9 cellular contexts compared by ENCODE assay signal in the genomic region with DNA sequence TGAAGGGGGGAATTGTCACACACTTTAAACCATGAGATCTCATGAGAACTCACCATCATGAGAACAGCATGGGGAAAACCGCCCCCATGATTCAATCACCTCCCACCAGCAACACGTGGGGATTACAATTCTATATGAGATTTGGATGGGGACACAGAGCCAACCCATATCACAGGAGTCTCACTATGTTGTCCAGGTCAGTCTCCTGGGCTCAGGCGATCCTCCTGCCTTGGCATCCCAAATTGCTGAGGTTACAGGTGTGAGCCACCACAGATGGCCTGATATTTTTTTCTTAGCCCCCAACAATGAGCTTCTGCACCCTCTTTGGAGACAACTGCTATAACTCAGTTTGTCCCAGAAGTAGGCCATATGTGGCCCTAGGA. TPM values are rescaled to one million over a fixed set of nuclear protein-coding genes. Genes with fewer than 3 reads are reported as not detected.
A peak's percentile ranks its signal among the peaks of the same experiment; 100 is the strongest.
DNase-seq lines count a peak whose midpoint lies in the region; ATAC-seq and TF ChIP-seq lines count a peak whose summit lies in the region.
"Had no signal": no experiment of that assay in that cellular context is flagged by ENCODE, and none has a peak within 500 bp of the region (broad histone marks: within the 10 kb centered on the region; RNA-seq: fewer than 3 reads in every experiment).

No MANE protein-coding gene starts in this region.

- H3K4me1 ChIP-seq in CD4-positive, CD25-positive, alpha-beta regulatory T cell (ENCODE audit: control insufficient read depth, insufficient read depth, low read length, poor library complexity, severe bottlenecking): peaks cover 37% of the 10 kb centered on the region
- peaks cover 11% of the 10 kb centered on the region for H3K4me1 ChIP-seq in body of pancreas
- no peaks in the 10 kb centered on the region for H3K4me1 ChIP-seq in adrenal gland (replicated peaks in 1 of 2)

- no peak for DNase-seq in CD4-positive, CD25-positive, alpha-beta regulatory T cell
- DNase-seq in body of pancreas (no peak), natural killer cell (peak; percentile 17), G401 (ENCODE audit: low spot score) (no peak), adrenal gland (no peak)
- DNase-seq: NCI-H2171 treated with DMSO at 0.1 percent for 48 hours had no signal

- peaks cover 5% of the 10 kb centered on the region for H3K36me3 ChIP-seq in CD4-positive, CD25-positive, alpha-beta regulatory T cell (ENCODE audit: control insufficient read depth, insufficient read depth, low read length)
- H3K36me3 ChIP-seq in body of pancreas (replicated peaks in 1 of 2; ENCODE audit: insufficient read depth in 1 of 2, low read depth in 2 of 2) (no peaks in the 10 kb centered on the region), adrenal gland (replicated peaks in 1 of 2) (no peaks in the 10 kb centered on the region)

- peak overlapping the region; percentile 85 for H3K4me3 ChIP-seq in CD4-positive, CD25-positive, alpha-beta regulatory T cell (ENCODE audit: low read depth, low read length)
- no peak overlapping the region for H3K4me3 ChIP-seq in body of pancreas
- H3K4me3 ChIP-seq in adrenal gland: peak overlapping the region in 1 of 4 donors; percentile 36

- peaks cover 13 to 63% (median 35%) of the 10 kb centered on the region in 4 donors for H3K4me1 Mint-ChIP-seq in CD4-positive, CD25-positive, alpha-beta regulatory T cell
- H3K4me1 Mint-ChIP-seq in IgD-negative memory B cell (peaks cover 28 to 47% (median 32%) of the 10 kb centered on the region in 3 donors), natural killer cell (peaks cover 26 to 31% of the 10 kb centered on the region in 2 donors)

- peak overlapping the region; percentile 85 for H3K27ac ChIP-seq in CD4-positive, CD25-positive, alpha-beta regulatory T cell (ENCODE audit: insufficient read depth, low read length, poor library complexity, severe bottlenecking)
- H3K27ac ChIP-seq in body of pancreas: peak overlapping the region in 3 of 4 donors; percentile 51 to 59 (median 51)
- H3K27ac ChIP-seq in adrenal gland: peak overlapping the region in 2 of 5 donors; percentile 21 to 77

- H3K9me3 Mint-ChIP-seq in CD4-positive, CD25-positive, alpha-beta regulatory T cell: no peaks in the 10 kb centered on the region
- no peaks in the 10 kb centered on the region for H3K9me3 Mint-ChIP-seq in IgD-negative memory B cell
- H3K9me3 Mint-ChIP-seq in natural killer cell: no peaks in the 10 kb centered on the region

- no peak for ATAC-seq in CD4-positive, CD25-positive, alpha-beta regulatory T cell (ENCODE audit: low read depth in 2 of 2)
- ATAC-seq in body of pancreas (no peak), natural killer cell (peak; percentile 7 to 20 (median 15)), HG03025 (IDR thresholded peaks at IDR 0.05; ENCODE audit: low FRiP score, unreplicated experiment) (no peak), HG02642 (IDR thresholded peaks at IDR 0.05; ENCODE audit: poor library complexity, unreplicated experiment) (no peak)

- H3K4me3 Mint-ChIP-seq in CD4-positive, CD25-positive, alpha-beta regulatory T cell: peak overlapping the region; percentile 71 to 88 (median 80)
- H3K4me3 Mint-ChIP-seq in IgD-negative memory B cell (peak overlapping the region; percentile 69 to 95 (median 82)), natural killer cell (peak overlapping the region; percentile 77)

- H3K27me3 Mint-ChIP-seq in CD4-positive, CD25-positive, alpha-beta regulatory T cell: no peaks in the 10 kb centered on the region
- no peaks in the 10 kb centered on the region for H3K27me3 Mint-ChIP-seq in IgD-negative memory B cell
- no peaks in the 10 kb centered on the region for H3K27me3 Mint-ChIP-seq in natural killer cell (ENCODE audit: low read depth in 2 of 2)

- in situ Hi-C loops in G401 (cut with HindIII; ENCODE audit: low sequenced_read_pairs): no loop called here

- H3K9me3 ChIP-seq in CD4-positive, CD25-positive, alpha-beta regulatory T cell (ENCODE audit: control insufficient read depth in 2 of 2, low read length in 2 of 2): no peaks in the 10 kb centered on the region
- H3K9me3 ChIP-seq in body of pancreas: no peaks in the 10 kb centered on the region
- no peaks in the 10 kb centered on the region for H3K9me3 ChIP-seq in adrenal gland (replicated peaks in 1 of 3)

- H3K27me3 ChIP-seq in CD4-positive, CD25-positive, alpha-beta regulatory T cell (ENCODE audit: control insufficient read depth, insufficient read depth, low read length): no peaks in the 10 kb centered on the region
- H3K27me3 ChIP-seq in body of pancreas (no peaks in the 10 kb centered on the region), adrenal gland (no peaks in the 10 kb centered on the region)

- TF ChIP-seq CTCF in body of pancreas (IDR thresholded peaks at IDR 0.05): no peak
- TF ChIP-seq CTCF in natural killer cell (IDR thresholded peaks at IDR 0.05): no peak
- no peak for TF ChIP-seq CTCF in adrenal gland (IDR thresholded peaks at IDR 0.05)

- WGBS in body of pancreas, 2 donors: 92 to 97% methylated on average over 3 of the region's 3 CpGs
- WGBS in adrenal gland, 4 donors: 86 to 100% (median 94%) methylated on average over 1 to 3 of the region's 3 CpGs

- peaks cover 3% of the 10 kb centered on the region for H3K36me3 Mint-ChIP-seq in CD4-positive, CD25-positive, alpha-beta regulatory T cell
- H3K36me3 Mint-ChIP-seq in IgD-negative memory B cell (peaks cover 6% of the 10 kb centered on the region), natural killer cell (no peaks in the 10 kb centered on the region)

- no peak for TF ChIP-seq POLR2A in body of pancreas (IDR thresholded peaks at IDR 0.05)
- no peak for TF ChIP-seq POLR2A in adrenal gland (IDR thresholded peaks at IDR 0.05)

- intact Hi-C loops in body of pancreas (cut with DNase I): no loop called here
- intact Hi-C loops in natural killer cell (cut with micrococcal nuclease): no loop called here
- intact Hi-C loops in adrenal gland (cut with DNase I): no loop called here

- H3K27ac Mint-ChIP-seq in CD4-positive, CD25-positive, alpha-beta regulatory T cell: peak overlapping the region; percentile 95 to 99 (median 96)
- H3K27ac Mint-ChIP-seq in IgD-negative memory B cell (peak overlapping the region; percentile 85 to 98 (median 97)), natural killer cell (peak overlapping the region; percentile 96 to 99)

RNA-seq across cellular contexts. Expression of gene MORC3, which starts 22.5 kb away (rescaled TPM):
- 68.2 TPM for total RNA-seq in CD4-positive, CD25-positive, alpha-beta regulatory T cell
- polyA plus RNA-seq in CD4-positive, CD25-positive, alpha-beta regulatory T cell: 10 to 100 TPM; 31.8 to 55.6 (median 44.6) TPM
- polyA plus RNA-seq in IgD-negative memory B cell: 41.7 TPM
- total RNA-seq in body of pancreas: 10 to 100 TPM; 16.9 to 46.1 TPM
- total RNA-seq in natural killer cell: 10 to 100 TPM; 59.7 to 74.1 (median 64.8) TPM
- total RNA-seq in G401 (2014; rRNA removed; shearing (Covaris generic)): 21.8 and 31.9 TPM in 2 replicates
- 10 to 100 TPM; 17.6 to 32.4 (median 25.7) TPM for total RNA-seq in adrenal gland
- 10 to 100 TPM; 12.5 to 23.7 (median 19.6) TPM for polyA plus RNA-seq in adrenal gland

Comparison
In these comparisons a context has a peak if more than half of its experiments do, and no peak if none do; other contexts are left out.
1. ATAC-seq: peak in natural killer cell (3 of 3); none in CD4-positive, CD25-positive, alpha-beta regulatory T cell (0 of 2), body of pancreas (single experiment), HG03025 (single experiment) and HG02642 (single experiment).
2. Peak in every context shown above with its lines, with median percentiles within 50 percentile points of each other: H3K27ac Mint-ChIP-seq and H3K4me3 Mint-ChIP-seq.